8 cellular contexts compared by ENCODE assay signal in genomic region chr2:85889648-85890281, GRCh38. TPM values are rescaled to one million over a fixed set of nuclear protein-coding genes. Genes with fewer than 3 reads are reported as not detected.
DNase-seq lines count a peak whose midpoint lies in the region; ATAC-seq, FAIRE-seq and TF ChIP-seq lines count a peak whose summit lies in the region.

No MANE protein-coding gene starts in this region.

- intact Hi-C loops in Panc1 (cut with micrococcal nuclease; ENCODE audit: unreplicated experiment): loop anchor here (5.0 to 10.0 kb wide), 3 partner anchors 115 to 308 kb away; partner anchors contain the start of genes IMMT and MRPL35

- no peaks in the 10 kb centered on the region for H3K79me2 ChIP-seq in fibroblast of lung (ENCODE audit: control insufficient read depth, insufficient read depth, low read length)

- H4K20me1 ChIP-seq in fibroblast of lung (ENCODE audit: control insufficient read depth, extremely low read depth, insufficient read depth, low read length): no peaks in the 10 kb centered on the region

- H3K27ac ChIP-seq in Panc1 (ENCODE audit: low read length) (peak overlapping the region; percentile 65), fibroblast of lung (ENCODE audit: insufficient read depth, low read length) (peak overlapping the region; percentile 5)

- POLR2A ChIA-PET in Panc1 (lab: Charles Lee): no interaction called here

- H3K4me2 ChIP-seq in fibroblast of lung (ENCODE audit: extremely low read depth, insufficient read depth, low read length): peak overlapping the region; percentile 79

- H3K4me1 ChIP-seq in Panc1 (ENCODE audit: control insufficient read depth, insufficient read depth, low read length) (peaks cover 21% of the 10 kb centered on the region), fibroblast of lung (ENCODE audit: control insufficient read depth, extremely low read depth, insufficient read depth, low read length) (peaks cover 24% of the 10 kb centered on the region)

- TF ChIP-seq CTCF in Panc1 (IDR thresholded peaks at IDR 0.05): no peak
- TF ChIP-seq CTCF in fibroblast of lung (conservative IDR thresholded peaks at IDR 0.05 in 1 of 2, IDR thresholded peaks at IDR 0.05 in 1 of 2; ENCODE audit: low read depth in 1 of 2, low read length in 2 of 2): no peak
- TF ChIP-seq CTCF in omental fat pad (IDR thresholded peaks at IDR 0.05): no peak
- no peak for TF ChIP-seq CTCF in D721Med (IDR thresholded peaks at IDR 0.05; ENCODE audit: insufficient read depth, missing control alignments)

- H3K4me3 ChIP-seq in Panc1 (ENCODE audit: low read depth in 2 of 2, low read length in 2 of 2): peak overlapping the region; percentile 64 to 86
- H3K4me3 ChIP-seq in fibroblast of lung (replicated peaks in 1 of 4; ENCODE audit: control extremely low read depth in 1 of 4, insufficient read depth in 1 of 4, low read depth in 3 of 4, low read length in 4 of 4): peak overlapping the region; percentile 55 to 90 (median 64)

- DNase-seq in COLO668 (lab: John Stamatoyannopoulos, UW; ENCODE audit: unreplicated experiment): peak; percentile 4
- DNase-seq in Panc1 (ENCODE audit: low read depth, low spot score): no peak
- no peak for DNase-seq in fibroblast of lung (ENCODE audit: low read depth in 2 of 2)
- DNase-seq in omental fat pad (ENCODE audit: low spot score): peak; percentile 22
- DNase-seq in D721Med (ENCODE audit: insufficient read length, low spot score): no peak
- no peak for DNase-seq in kidney glomerular epithelial cell (lab: John Stamatoyannopoulos, UW)

- H3K27me3 ChIP-seq in Panc1 (ENCODE audit: control insufficient read depth, insufficient read depth, low read length) (0 out of 2 replicates have a peak, but pooled peaks cover 3% of the 10 kb centered on the region), fibroblast of lung (ENCODE audit: control insufficient read depth, insufficient read depth, low read length) (no peaks in the 10 kb centered on the region)

- H3K36me3 ChIP-seq in Panc1 (ENCODE audit: control insufficient read depth, insufficient read depth, low read length) (no peaks in the 10 kb centered on the region), fibroblast of lung (ENCODE audit: control insufficient read depth, insufficient read depth, low read length) (no peaks in the 10 kb centered on the region)

- no TSS peak for BruUV-seq in Panc1 (replicated peaks; lab: Mats Ljungman, UMichigan)

- FAIRE-seq in D721Med (lab: Jason Lieb, UNC): no peak

- peak overlapping the region; percentile 53 for H2AFZ ChIP-seq in fibroblast of lung (ENCODE audit: low read length)

- CTCF ChIA-PET in Panc1 (lab: Charles Lee): interaction anchor here (0.6 to 1.4 kb wide), 6 partner anchors 28 to 190 kb away, joined by 3 to 8 read pairs (median 4); no protein-coding TSS in a partner anchor

- in situ Hi-C loops in Panc1 (cut with HindIII; ENCODE audit: low pct_unique_long_range_greater_than_20kb, low sequenced_read_pairs): no loop called here

- H3K9ac ChIP-seq in fibroblast of lung (ENCODE audit: insufficient read depth, low read length): no peak overlapping the region

- ATAC-seq in Panc1 (no peak), omental fat pad (ENCODE audit: low FRiP score) (no peak), HG02885 (IDR thresholded peaks at IDR 0.05; ENCODE audit: poor library complexity, unreplicated experiment) (no peak), HG03565 (IDR thresholded peaks at IDR 0.05; ENCODE audit: unreplicated experiment) (no peak)

- H3K9me3 ChIP-seq in Panc1 (ENCODE audit: control insufficient read depth, insufficient read depth, low read depth, low read length) (no peaks in the 10 kb centered on the region), fibroblast of lung (ENCODE audit: control insufficient read depth, insufficient read depth, low read depth, low read length) (no peaks in the 10 kb centered on the region)

RNA-seq across cellular contexts. Expression of gene ST3GAL5, which starts 1.0 kb away (rescaled TPM):
- total RNA-seq in Panc1 (2021; ENCODE audit: unreplicated experiment) (5.0 TPM), fibroblast of lung (10.3 and 10.9 TPM in 2 replicates), omental fat pad (10 to 100 TPM; 41.7 to 89.5 (median 59.4) TPM)
- polyA plus RNA-seq in Panc1 (2012; ENCODE audit: insufficient read length): 1.4 TPM
- polyA plus RNA-seq in fibroblast of lung: 6.2 and 13.8 TPM in 2 replicates
- 4.5 and 7.9 TPM in 2 replicates for polyA plus RNA-seq in fibroblast of lung (2012)
- polyA minus RNA-seq in fibroblast of lung (ENCODE audit: low replicate concordance): 7.7 and 9.7 TPM in 2 replicates

Comparison
In these comparisons a context has a peak if more than half of its experiments do, and no peak if none do; other contexts are left out.
1. DNase-seq: peak in COLO668 (single experiment) and omental fat pad (single experiment); none in Panc1 (single experiment), fibroblast of lung (0 of 2), D721Med (single experiment) and kidney glomerular epithelial cell (single experiment).